8 cellular contexts compared by ENCODE assay signal in genomic region chr10:68330852-68331454, GRCh38. TPM values are rescaled to one million over a fixed set of nuclear protein-coding genes. Genes with fewer than 3 reads are reported as not detected.
DNase-seq lines count a peak whose midpoint lies in the region; ATAC-seq and TF ChIP-seq lines count a peak whose summit lies in the region.

No MANE protein-coding gene starts in this region.

- H3K9me3 Mint-ChIP-seq in H9 (peaks cover 0 to 7% of the 10 kb centered on the region in 2 experiments; a peak in 2 of 5 replicates), brain (peaks cover 0 to 8% (median 0%) of the 10 kb centered on the region in 5 experiments)

- H3K56ac ChIP-seq in H9 (ENCODE audit: insufficient read length, low read depth, low read length) = no peak overlapping the region

- DNase-seq in H9 (peak; percentile 29), RPMI8226 (peak; percentile 23), left kidney (ENCODE audit: low read depth, low spot score) (peak; percentile 69)
- peak; percentile 4 to 13 for DNase-seq in stimulated activated CD4-positive, alpha-beta T cell treated with anti-CD3 and anti-CD28 coated beads, Interleukin-4, amount 100 ng/mL, for 48 hours (ENCODE audit: low read depth in 2 of 2)

- no peak overlapping the region for H4K8ac ChIP-seq in H9 (replicated peaks; ENCODE audit: insufficient read length, low read depth, low read length)

- no peaks in the 10 kb centered on the region for H3K79me1 ChIP-seq in H9 (ENCODE audit: insufficient read depth, low read depth, low read length, poor library complexity, severe bottlenecking)

- no peaks in the 10 kb centered on the region for H4K20me1 ChIP-seq in H9 (ENCODE audit: control insufficient read depth, insufficient read depth, insufficient read length)

- peak overlapping the region; percentile 100 for H3K27ac Mint-ChIP-seq in H9
- peak overlapping the region; percentile 94 to 100 (median 96) for H3K27ac Mint-ChIP-seq in brain

- peak overlapping the region; percentile 72 for H2BK120ac ChIP-seq in H9 (ENCODE audit: low read depth, low read length, poor library complexity, severe bottlenecking)

- H3K14ac ChIP-seq in H9 (ENCODE audit: insufficient read depth, low read length) = peak overlapping the region; percentile 94

- no peak overlapping the region for H2BK12ac ChIP-seq in H9 (ENCODE audit: insufficient read length, low read depth, low read length)

- no peak overlapping the region for H2BK15ac ChIP-seq in H9 (ENCODE audit: low read depth, low read length)

- no peaks in the 10 kb centered on the region for H3K9me3 ChIP-seq in H9 (ENCODE audit: control insufficient read depth, low read depth, low read length)

- H3K4me1 Mint-ChIP-seq in H9 (peaks cover 30 to 38% of the 10 kb centered on the region in 2 experiments), brain (peaks cover 68% of the 10 kb centered on the region)

- peaks cover 10% of the 10 kb centered on the region for H3K23me2 ChIP-seq in H9 (ENCODE audit: insufficient read length, low read depth, low read length, poor library complexity, severe bottlenecking)

- H4K91ac ChIP-seq in H9 (ENCODE audit: insufficient read length, low read depth, low read length) = no peak overlapping the region

- WGBS in H9 (ENCODE audit: extremely low coverage, insufficient read length, low lambda C conversion rate) = no CpG with 5 or more reads among the region's 29 CpGs

- peak overlapping the region; percentile 93 for H3K9ac ChIP-seq in H9 (ENCODE audit: extremely low read depth, insufficient read length, low read length)

- H3K4me2 ChIP-seq in H9 (ENCODE audit: insufficient read depth, insufficient read length, low read length) = peak overlapping the region; percentile 56

- no peaks in the 10 kb centered on the region for H3K27me3 ChIP-seq in H9 (ENCODE audit: insufficient read depth, low read length)

- H3K27ac ChIP-seq in H9 (ENCODE audit: insufficient read length, low read depth, low read length) = peak overlapping the region; percentile 78

- no peak overlapping the region for H2BK20ac ChIP-seq in H9 (ENCODE audit: low read depth, low read length, poor library complexity, severe bottlenecking)

- H3K23ac ChIP-seq in H9 (ENCODE audit: insufficient read length, low read depth, low read length) = no peak overlapping the region

- no peak overlapping the region for H2BK5ac ChIP-seq in H9 (ENCODE audit: insufficient read length, low read length)

- H2AK5ac ChIP-seq in H9 (ENCODE audit: insufficient read length, low read length) = no peak overlapping the region

- peak overlapping the region; percentile 39 for H4K5ac ChIP-seq in H9 (ENCODE audit: insufficient read length, low read depth, low read length)

- H3K36me3 Mint-ChIP-seq in H9 (ENCODE audit: insufficient read depth in 1 of 3, low read depth in 3 of 3) (peaks cover 15 to 28% (median 26%) of the 10 kb centered on the region in 3 experiments), brain (peaks cover 28% of the 10 kb centered on the region)

- no peak overlapping the region for H2AFZ ChIP-seq in H9 (ENCODE audit: low read length)

- H3K79me2 ChIP-seq in H9 (ENCODE audit: insufficient read depth, low read length) = peaks cover 28% of the 10 kb centered on the region

- H3K18ac ChIP-seq in H9 (ENCODE audit: insufficient read length, low read depth, low read length) = peak overlapping the region; percentile 95

- TF ChIP-seq CTCF in H9 (conservative IDR thresholded peaks at IDR 0.05) (no peak), brain (conservative IDR thresholded peaks at IDR 0.05) (no peak)

- H3K4ac ChIP-seq in H9 (ENCODE audit: low read depth, low read length) = peak overlapping the region; percentile 40; the same call in 1 of the 2 replicates

- H3K4me3 Mint-ChIP-seq in H9 (peak overlapping the region; percentile 100), brain (peak overlapping the region; percentile 97 to 100 (median 98))

- H3K4me1 ChIP-seq in H9 (ENCODE audit: insufficient read depth, low read length) = 0 out of 2 replicates have a peak, but pooled peaks cover 2% of the 10 kb centered on the region

- peaks cover 2% of the 10 kb centered on the region for H3K27me3 Mint-ChIP-seq in H9 (ENCODE audit: low read depth)
- peaks cover 12% of the 10 kb centered on the region for H3K27me3 Mint-ChIP-seq in brain

- no peak overlapping the region for H3T11ph ChIP-seq in H9 (ENCODE audit: low read length)

- ATAC-seq in HG02938 (IDR thresholded peaks at IDR 0.05; ENCODE audit: unreplicated experiment) (no peak), HG03439 (IDR thresholded peaks at IDR 0.05; ENCODE audit: unreplicated experiment) (no peak), HG03139 (IDR thresholded peaks at IDR 0.05; ENCODE audit: unreplicated experiment) (no peak)

RNA-seq across cellular contexts. Expression of gene HNRNPH3, which starts 0.9 kb away (rescaled TPM):
- total RNA-seq in H9 (2021) = 234 and 244 TPM in 2 replicates
- 233 TPM for polyA plus RNA-seq in brain (ENCODE audit: insufficient read depth, low read depth, low replicate concordance)

RNA-seq across cellular contexts. Expression of gene PBLD, which starts 1.8 kb away (rescaled TPM):
- 2.4 and 3.5 TPM in 2 replicates for total RNA-seq in H9 (2021)
- polyA plus RNA-seq in brain (ENCODE audit: insufficient read depth, low read depth, low replicate concordance) = 3.0 TPM

Comparison
In these comparisons a context has a peak if more than half of its experiments do, and no peak if none do; other contexts are left out.
1. DNase-seq: peak in every context shown above with its lines; median percentile 69 in left kidney; 29 in H9; 23 in RPMI8226; 8 in stimulated activated CD4-positive, alpha-beta T cell treated with anti-CD3 and anti-CD28 coated beads, Interleukin-4, amount 100 ng/mL, for 48 hours.